ENCODE assay signal across 8 cellular contexts in genomic region chr10:73358331-73359279, GRCh38. TPM values are rescaled to one million over a fixed set of nuclear protein-coding genes. Genes with fewer than 3 reads are reported as not detected.
A peak's percentile ranks its signal among the peaks of the same experiment; 100 is the strongest.
DNase-seq lines count a peak whose midpoint lies in the region; ATAC-seq and TF ChIP-seq lines count a peak whose summit lies in the region.

CFAP70 (minus strand) TSS chr10:73358864; CDS start chr10:73354796, 4,068 bp downstream.

- no peak within 1 kb of the TSS for H2AK5ac ChIP-seq in mesenchymal stem cell (ENCODE audit: low read length, severe bottlenecking)

- CTCF ChIA-PET in activated CD8-positive, alpha-beta memory T cell treated with anti-CD3 and anti-CD28 coated beads, Interleukin-2, amount 10 ng/mL, durations not matched to agents 7 days and 5 days (lab: Charles Lee) = interaction anchor here (0.6 to 2.0 kb wide), 8 partner anchors 9 to 285 kb away, joined by 3 to 8 read pairs (median 4); partner anchors contain the start of gene DNAJC9

- peak within 1 kb of the TSS in 1 of 2 experiments; percentile 51 for H3K14ac ChIP-seq in mesenchymal stem cell (ENCODE audit: low read length in 2 of 2)

- H3K4me3 Mint-ChIP-seq in activated CD8-positive, alpha-beta memory T cell treated with anti-CD3 and anti-CD28 coated beads, Interleukin-2, amount 10 ng/mL, durations not matched to agents 7 days and 5 days = peak within 1 kb of the TSS; percentile 89
- peak within 1 kb of the TSS; percentile 93 for H3K4me3 Mint-ChIP-seq in endodermal cell

- H3K27me3 Mint-ChIP-seq in activated CD8-positive, alpha-beta memory T cell treated with anti-CD3 and anti-CD28 coated beads, Interleukin-2, amount 10 ng/mL, durations not matched to agents 7 days and 5 days = peaks cover 8% of the 10 kb centered on the region
- peaks cover 37% of the 10 kb centered on the region for H3K27me3 Mint-ChIP-seq in endodermal cell (ENCODE audit: insufficient read depth)

- H3K36me3 Mint-ChIP-seq in activated CD8-positive, alpha-beta memory T cell treated with anti-CD3 and anti-CD28 coated beads, Interleukin-2, amount 10 ng/mL, durations not matched to agents 7 days and 5 days = peaks cover 3% of the 10 kb centered on the region
- peaks cover 9% of the 10 kb centered on the region for H3K36me3 Mint-ChIP-seq in endodermal cell (ENCODE audit: low read depth)

- H2BK5ac ChIP-seq in mesenchymal stem cell (ENCODE audit: low read depth, low read length, poor library complexity, severe bottlenecking) = no peak within 1 kb of the TSS

- TF ChIP-seq CTCF in GM20000 (IDR thresholded peaks at IDR 0.05; ENCODE audit: extremely low read depth, missing control alignments) (no peak), endodermal cell (conservative IDR thresholded peaks at IDR 0.05) (no peak)

- H2BK120ac ChIP-seq in mesenchymal stem cell (ENCODE audit: low read depth, low read length) = no peak within 1 kb of the TSS

- peaks cover 3% of the 10 kb centered on the region for H3K36me3 ChIP-seq in endodermal cell (ENCODE audit: control insufficient read depth, insufficient read depth, low read length)
- peaks cover 3 to 13% of the 10 kb centered on the region in 2 experiments for H3K36me3 ChIP-seq in mesenchymal stem cell (ENCODE audit: control insufficient read depth in 1 of 2, insufficient read depth in 2 of 2, low read depth in 1 of 2, low read length in 2 of 2)

- no peaks in the 10 kb centered on the region for H3K9me3 Mint-ChIP-seq in activated CD8-positive, alpha-beta memory T cell treated with anti-CD3 and anti-CD28 coated beads, Interleukin-2, amount 10 ng/mL, durations not matched to agents 7 days and 5 days (ENCODE audit: low read depth)
- H3K9me3 Mint-ChIP-seq in endodermal cell = peaks cover 11% of the 10 kb centered on the region

- peak; percentile 93 for DNase-seq in CMK (ENCODE audit: low read depth)
- DNase-seq in GM20000 (ENCODE audit: low spot score) = peak; percentile 92
- DNase-seq in HT-29 (ENCODE audit: low spot score) = peak; percentile 98
- peak; percentile 93 for DNase-seq in NOMO-1 treated with DMSO at 0.1 percent for 48 hours (lab: John Stamatoyannopoulos, UW; ENCODE audit: unreplicated experiment)
- peak; percentile 97 for DNase-seq in activated CD8-positive, alpha-beta memory T cell treated with anti-CD3 and anti-CD28 coated beads, Interleukin-2, amount 10 ng/mL, durations not matched to agents 7 days and 5 days
- peak; percentile 97 for DNase-seq in endodermal cell
- DNase-seq in mesenchymal stem cell = peak; percentile 94
- peak; percentile 83 for DNase-seq in stimulated activated CD8-positive, alpha-beta memory T cell treated with anti-CD3 and anti-CD28 coated beads, Interleukin-12 subunit alpha, Interleukin-12 subunit beta, amount 100 ng/mL, for 1 hour (ENCODE audit: low read depth)

- peak within 1 kb of the TSS in 1 of 2 experiments; percentile 86 for H3K4ac ChIP-seq in mesenchymal stem cell (ENCODE audit: low read depth in 1 of 2, low read length in 2 of 2)

- H3K27ac Mint-ChIP-seq in activated CD8-positive, alpha-beta memory T cell treated with anti-CD3 and anti-CD28 coated beads, Interleukin-2, amount 10 ng/mL, durations not matched to agents 7 days and 5 days = peak within 1 kb of the TSS; percentile 81
- H3K27ac Mint-ChIP-seq in endodermal cell = peak within 1 kb of the TSS; percentile 99

- H3K9me3 ChIP-seq in endodermal cell (ENCODE audit: control insufficient read depth, low read length) (peaks cover 14% of the 10 kb centered on the region), mesenchymal stem cell (ENCODE audit: control insufficient read depth, low read length) (no peaks in the 10 kb centered on the region)

- peak within 1 kb of the TSS in 1 of 2 experiments; percentile 79 for H3K18ac ChIP-seq in mesenchymal stem cell (ENCODE audit: low read depth in 1 of 2, low read length in 2 of 2)

- H3K4me1 ChIP-seq in endodermal cell (ENCODE audit: control insufficient read depth, insufficient read depth, low read length) = no peaks in the 10 kb centered on the region
- H3K4me1 ChIP-seq in mesenchymal stem cell (ENCODE audit: control insufficient read depth, insufficient read depth, low read depth, low read length) = peaks cover 1% of the 10 kb centered on the region

- H3K4me1 Mint-ChIP-seq in activated CD8-positive, alpha-beta memory T cell treated with anti-CD3 and anti-CD28 coated beads, Interleukin-2, amount 10 ng/mL, durations not matched to agents 7 days and 5 days = peaks cover 16% of the 10 kb centered on the region
- H3K4me1 Mint-ChIP-seq in endodermal cell = no peaks in the 10 kb centered on the region

- H3K79me1 ChIP-seq in mesenchymal stem cell (replicated peaks; ENCODE audit: low read length, poor library complexity, severe bottlenecking) = no peaks in the 10 kb centered on the region

- no peak within 1 kb of the TSS for H4K91ac ChIP-seq in mesenchymal stem cell (ENCODE audit: low read length)

- H3K9ac ChIP-seq in endodermal cell (ENCODE audit: extremely low read depth, low read length, poor library complexity, severe bottlenecking) = peak within 1 kb of the TSS; percentile 81
- peak within 1 kb of the TSS; percentile 96 for H3K9ac ChIP-seq in mesenchymal stem cell (ENCODE audit: low read length)

- H3K27ac ChIP-seq in endodermal cell (ENCODE audit: low read depth, low read length) (no peak within 1 kb of the TSS), mesenchymal stem cell (ENCODE audit: low read length, poor library complexity, severe bottlenecking) (no peak within 1 kb of the TSS)

- H3K4me3 ChIP-seq in endodermal cell (ENCODE audit: low read length) (peak within 1 kb of the TSS; percentile 83), mesenchymal stem cell (ENCODE audit: insufficient read depth in 1 of 2, low read depth in 1 of 2, low read length in 2 of 2) (peak within 1 kb of the TSS; percentile 75 to 84)

- no peak within 1 kb of the TSS for H2BK12ac ChIP-seq in mesenchymal stem cell (ENCODE audit: low read length in 2 of 2)

- WGBS in endodermal cell (ENCODE audit: insufficient coverage in 1 of 2, insufficient read length in 1 of 2), 2 experiments = 6 to 7% methylated on average over 18 to 44 of the region's 45 CpGs
- WGBS in mesenchymal stem cell = 5% methylated on average over 33 of the region's 45 CpGs

- H4K8ac ChIP-seq in mesenchymal stem cell (ENCODE audit: low read length) = peak within 1 kb of the TSS; percentile 87

- peak within 1 kb of the TSS; percentile 74 for H3K4me2 ChIP-seq in mesenchymal stem cell (ENCODE audit: low read length, poor library complexity, severe bottlenecking)

- peak; percentile 99 for ATAC-seq in activated CD8-positive, alpha-beta memory T cell treated with anti-CD3 and anti-CD28 coated beads, Interleukin-2, amount 10 ng/mL, durations not matched to agents 7 days and 5 days

- peak within 1 kb of the TSS in 1 of 2 experiments; percentile 61 for H3K23ac ChIP-seq in mesenchymal stem cell (ENCODE audit: low read length in 2 of 2)

- peaks cover 41% of the 10 kb centered on the region for H3K27me3 ChIP-seq in endodermal cell (ENCODE audit: control insufficient read depth, insufficient read depth, low read length, poor library complexity, severe bottlenecking)
- H3K27me3 ChIP-seq in mesenchymal stem cell (ENCODE audit: control insufficient read depth in 1 of 2, insufficient read depth in 1 of 2, low read length in 2 of 2) = peaks cover 0 to 5% of the 10 kb centered on the region in 2 experiments

- peak within 1 kb of the TSS; percentile 98 for H2AFZ ChIP-seq in mesenchymal stem cell (ENCODE audit: low read depth, low read length)

- no peak within 1 kb of the TSS for H2BK15ac ChIP-seq in mesenchymal stem cell (ENCODE audit: low read depth, poor library complexity, severe bottlenecking)

RNA-seq across cellular contexts. Expression of gene CFAP70, which starts in this region (rescaled TPM):
- 0.03 TPM in 1 of 2 replicates, not detected in the other for total RNA-seq in HT-29 (2014; rRNA removed; shearing (Covaris generic))
- total RNA-seq in activated CD8-positive, alpha-beta memory T cell treated with anti-CD3 and anti-CD28 coated beads, Interleukin-2, amount 10 ng/mL, durations not matched to agents 7 days and 5 days = under 1 TPM; 0.38 to 0.80 TPM
- under 1 TPM; 0.58 to 0.77 TPM for total RNA-seq in endodermal cell
- 0.53 TPM for polyA plus RNA-seq in endodermal cell (2013, experiment 1 of 2)
- polyA plus RNA-seq in endodermal cell (2013, experiment 2 of 2) = 0.50 TPM
- 0.06 TPM for polyA plus RNA-seq in mesenchymal stem cell (2013, experiment 1 of 2)
- 0.10 TPM for polyA plus RNA-seq in mesenchymal stem cell (2013, experiment 2 of 2)

Comparison
In these comparisons a context has a peak if more than half of its experiments do, and no peak if none do; other contexts are left out.
1. Peak in DNase-seq in HT-29; RNA of the gene not detected or under 1 TPM.
2. Peak in DNase-seq and ATAC-seq in activated CD8-positive, alpha-beta memory T cell treated with anti-CD3 and anti-CD28 coated beads, Interleukin-2, amount 10 ng/mL, durations not matched to agents 7 days and 5 days; RNA of the gene not detected or under 1 TPM.
3. Peak in DNase-seq, H3K4me3 ChIP-seq and H3K9ac ChIP-seq in endodermal cell; RNA of the gene not detected or under 1 TPM.